9 cellular contexts compared by ENCODE assay signal in the genomic region with DNA sequence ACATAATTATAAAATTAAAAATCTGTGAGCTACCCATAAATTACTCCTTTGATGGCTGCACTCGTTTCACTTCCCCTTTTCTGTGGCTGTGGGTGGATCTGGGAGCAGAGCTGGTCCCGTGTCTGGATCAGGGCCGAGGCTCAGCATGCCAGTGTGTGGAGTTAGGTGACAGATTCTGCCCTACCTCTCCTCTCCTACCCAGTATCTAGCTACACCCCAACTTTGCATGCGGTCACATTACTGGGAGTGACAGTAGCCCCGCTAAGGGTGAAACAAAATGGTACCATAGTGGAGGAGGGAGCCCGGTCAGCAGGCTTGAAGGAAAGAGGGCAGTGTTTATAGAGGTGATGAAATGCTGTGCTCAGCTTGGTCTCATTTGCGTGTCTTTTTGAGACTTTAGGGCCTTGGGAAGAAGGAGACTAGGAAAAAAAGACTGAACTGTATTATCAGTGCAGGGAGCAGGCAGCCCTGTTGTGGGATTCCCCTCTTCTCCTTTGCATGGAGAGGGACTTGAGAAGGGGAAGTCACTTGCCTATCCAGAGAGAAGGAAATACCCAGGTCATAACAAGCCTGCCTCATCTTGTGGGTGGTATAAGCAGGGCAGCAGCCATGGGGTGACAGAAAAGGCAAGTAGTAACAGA. TPM values are rescaled to one million over a fixed set of nuclear protein-coding genes. Genes with fewer than 3 reads are reported as not detected.
A peak's percentile ranks its signal among the peaks of the same experiment; 100 is the strongest.
DNase-seq lines count a peak whose midpoint lies in the region; ATAC-seq, FAIRE-seq and TF ChIP-seq lines count a peak whose summit lies in the region.
"Had no signal": no experiment of that assay in that cellular context is flagged by ENCODE, and none has a peak within 500 bp of the region (broad histone marks: within the 10 kb centered on the region; RNA-seq: fewer than 3 reads in every experiment).

No MANE protein-coding gene starts in this region.

- H3K9me2 ChIP-seq in PC-9 (ENCODE audit: insufficient read depth), result no peaks in the 10 kb centered on the region

- H3K36me3 ChIP-seq in keratinocyte (ENCODE audit: control insufficient read depth in 2 of 2, extremely low read depth in 1 of 2, insufficient read depth in 2 of 2, low read length in 2 of 2) (no peaks in the 10 kb centered on the region), PC-9 (ENCODE audit: low read depth) (no peaks in the 10 kb centered on the region; the same call in 1 of the 2 replicates)

- ATAC-seq in GM21367 (IDR thresholded peaks at IDR 0.05; ENCODE audit: unreplicated experiment) (peak; percentile 66), HG03469 (IDR thresholded peaks at IDR 0.05; ENCODE audit: unreplicated experiment) (peak; percentile 66)

- H3K9ac ChIP-seq in keratinocyte (ENCODE audit: control insufficient read depth, extremely low read depth, insufficient read depth, low read length), result no peak overlapping the region

- H2AFZ ChIP-seq in keratinocyte (ENCODE audit: control insufficient read depth, low read length) (no peak overlapping the region), PC-9 (no peak overlapping the region)

- POLR2A ChIA-PET in PC-9 (lab: Charles Lee; ENCODE audit: unreplicated experiment), result no interaction called here

- dilution Hi-C loops in keratinocyte (cut with MboI; ENCODE audit: extremely low pct_ligation_motif_present, low sequenced_read_pairs), result no loop called here

- no TSS peak for BruUV-seq in PC-9 (replicated peaks; lab: Mats Ljungman, UMichigan)

- intact Hi-C loops in PC-9 (cut with micrococcal nuclease; ENCODE audit: unreplicated experiment), result no loop called here

- H3K79me2 ChIP-seq in keratinocyte (ENCODE audit: control insufficient read depth, insufficient read depth, low read length), result peaks cover 64% of the 10 kb centered on the region
- H3K79me2 ChIP-seq in PC-9 (ENCODE audit: low read depth), result peaks cover 59% of the 10 kb centered on the region

- FAIRE-seq in keratinocyte (lab: Jason Lieb, UNC), result peak; percentile 48

- DNase-seq in GM12865 (ENCODE audit: low read depth) (peak; percentile 94), keratinocyte (ENCODE audit: low read depth, low spot score) (no peak), HuH-7.5 (ENCODE audit: low spot score) (no peak), PC-9 (no peak)
- no peak for DNase-seq in stimulated activated CD4-positive, alpha-beta T cell treated with anti-CD3 and anti-CD28 coated beads, Interleukin-2, amount 100 ng/mL, for 48 hours
- no peak for DNase-seq in central memory CD4-positive, alpha-beta T cell
- DNase-seq: GOT3 had no signal

- H3K27me3 ChIP-seq in keratinocyte (ENCODE audit: control insufficient read depth, extremely low read depth, insufficient read depth, low read length), result no peaks in the 10 kb centered on the region
- H3K27me3 ChIP-seq in PC-9 (ENCODE audit: insufficient read depth, low read depth), result no peaks in the 10 kb centered on the region

- H3K4me1 ChIP-seq in keratinocyte (ENCODE audit: control insufficient read depth, extremely low read depth, insufficient read depth, low read length) (peaks cover 26% of the 10 kb centered on the region), PC-9 (replicated peaks; ENCODE audit: insufficient read depth) (peaks cover 34% of the 10 kb centered on the region)

- peaks cover 16% of the 10 kb centered on the region for H3F3A ChIP-seq in PC-9 (ENCODE audit: insufficient read depth, low read depth)

- H3K9me3 ChIP-seq in keratinocyte (ENCODE audit: control insufficient read depth, low read depth, low read length) (no peaks in the 10 kb centered on the region), PC-9 (ENCODE audit: insufficient read depth, low read depth) (no peaks in the 10 kb centered on the region)

- TF ChIP-seq CTCF in GM12865 (IDR thresholded peaks at IDR 0.05; ENCODE audit: insufficient read depth, low read depth, low read length, missing control alignments) (no peak), keratinocyte (optimal IDR thresholded peaks at IDR 0.05 in 1 of 3, IDR thresholded peaks at IDR 0.05 in 1 of 3, conservative IDR thresholded peaks at IDR 0.05 in 1 of 3; ENCODE audit: extremely low read depth in 1 of 3, insufficient read depth in 2 of 3, low read length in 3 of 3) (no peak), PC-9 (conservative IDR thresholded peaks at IDR 0.05) (no peak)

- H3K9me1 ChIP-seq in keratinocyte (ENCODE audit: control insufficient read depth, extremely low read depth, insufficient read depth, low read length), result peaks cover 4% of the 10 kb centered on the region

- CTCF ChIA-PET in PC-9 (lab: Charles Lee), result no interaction called here

- H4K20me1 ChIP-seq in keratinocyte (ENCODE audit: control insufficient read depth, extremely low read depth, insufficient read depth, low read length), result no peaks in the 10 kb centered on the region
- H4K20me1 ChIP-seq in PC-9 (ENCODE audit: insufficient read depth), result no peaks in the 10 kb centered on the region

- H3K4me3 ChIP-seq in GM12865 (ENCODE audit: low read depth, low read length) (peak overlapping the region; percentile 44), keratinocyte (ENCODE audit: control insufficient read depth in 2 of 3, extremely low read depth in 1 of 3, insufficient read depth in 2 of 3, low read depth in 1 of 3, low read length in 3 of 3) (no peak overlapping the region), PC-9 (no peak overlapping the region)

- H3K27ac ChIP-seq in keratinocyte (ENCODE audit: control insufficient read depth, insufficient read depth, low read length) (no peak overlapping the region), PC-9 (no peak overlapping the region)

- H3K4me2 ChIP-seq in keratinocyte (ENCODE audit: control insufficient read depth, extremely low read depth, insufficient read depth, low read depth, low read length) (no peak overlapping the region), PC-9 (no peak overlapping the region)

RNA-seq across cellular contexts. Expression of a gene that starts 48.4 kb away (rescaled TPM):
- polyA plus RNA-seq in keratinocyte, result 12.2 to 18.7 TPM (median 17.7 TPM) in 3 replicates
- 20.1 TPM for polyA plus RNA-seq in keratinocyte (2011; ENCODE audit: low read depth)
- polyA plus RNA-seq in keratinocyte (2011; cell fraction: cytosol; rRNA removed), result 14.4 and 14.5 TPM in 2 replicates
- 20.8 and 23.0 TPM in 2 replicates for polyA plus RNA-seq in keratinocyte (2011; cell fraction: nucleus; rRNA removed)
- polyA plus RNA-seq in keratinocyte (2012; ENCODE audit: low replicate concordance), result 15.5 and 17.3 TPM in 2 replicates
- 15.6 to 29.9 TPM (median 18.3 TPM) in 3 replicates for polyA minus RNA-seq in keratinocyte
- 9.4 TPM for polyA minus RNA-seq in keratinocyte (2011; cell fraction: cytosol; rRNA and poly(A)+ RNA removed)
- polyA minus RNA-seq in keratinocyte (2011; cell fraction: nucleus; rRNA and poly(A)+ RNA removed), result 25.6 and 42.8 TPM in 2 replicates
- total RNA-seq in PC-9 (2021), result 21.7 and 27.5 TPM in 2 replicates
